In the genomic region with DNA sequence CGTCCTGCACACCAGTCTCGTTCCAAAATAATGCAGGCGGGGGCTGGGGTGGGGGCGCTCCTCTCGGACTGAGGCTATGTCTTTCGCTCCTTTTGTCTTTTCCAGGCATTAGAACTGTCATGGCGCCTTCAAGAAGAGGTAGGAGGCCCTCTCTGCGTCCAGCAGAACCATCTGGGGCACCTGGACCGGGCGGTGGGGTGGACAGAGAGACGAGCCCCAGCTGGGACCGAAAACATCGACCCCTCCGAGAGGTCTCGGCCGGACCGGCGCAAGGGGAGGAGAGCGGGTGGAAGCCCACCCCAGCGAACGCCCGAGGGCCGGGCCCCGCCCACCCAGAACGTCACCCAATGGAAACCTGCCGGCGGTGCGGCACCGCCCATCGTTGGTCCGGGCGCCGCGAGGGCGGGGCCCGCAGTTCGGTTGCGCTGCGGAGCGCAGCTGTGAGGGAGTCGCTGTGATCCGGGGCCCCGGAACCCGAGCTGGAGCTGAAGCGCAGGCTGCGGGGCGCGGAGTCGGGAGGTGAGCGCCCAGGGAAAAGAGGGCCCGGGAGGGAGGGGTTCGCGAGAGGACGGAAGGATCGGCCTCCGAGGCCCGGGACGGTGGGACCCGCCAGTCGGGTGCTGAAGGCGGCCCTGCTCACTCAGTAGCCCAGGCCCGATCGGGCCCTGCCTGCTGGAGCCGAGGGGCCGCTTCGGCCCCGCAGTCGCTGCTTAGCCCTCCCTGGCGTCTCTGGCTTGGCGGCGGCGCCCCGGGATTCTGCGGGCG, we compare ENCODE assay signal across 8 cellular contexts. TPM values are rescaled to one million over a fixed set of nuclear protein-coding genes. Genes with fewer than 3 reads are reported as not detected.
DNase-seq lines count a peak whose midpoint lies in the region; ATAC-seq, FAIRE-seq and TF ChIP-seq lines count a peak whose summit lies in the region.

A gene (plus strand): TSS at position 419 of the 765 bp plus-strand sequence. CDS start 4,643 bp downstream, outside the sequence.

- FAIRE-seq in small intestine (lab: Jason Lieb, UNC): no peak

- WGBS in mammary epithelial cell (ENCODE audit: low coverage, missing lambda C conversion rate): 0% methylated on average over 9 of the region's 75 CpGs
- WGBS in small intestine, 3 donors: 0% methylated on average over 50 to 75 of the region's 75 CpGs

- peak within 1 kb of the TSS; percentile 94 for H2AFZ ChIP-seq in mammary epithelial cell (ENCODE audit: low read depth, low read length)

- peak within 1 kb of the TSS; percentile 95 for H3K9ac ChIP-seq in mammary epithelial cell (ENCODE audit: insufficient read depth, low read length)

- intact Hi-C loops in mammary epithelial cell (cut with micrococcal nuclease): loop anchor here (1.0 to 2.0 kb wide), 4 partner anchors 20 to 234 kb away; a partner anchor contains a TSS

- in situ Hi-C loops in mammary epithelial cell (cut with MboI; ENCODE audit: low sequenced_read_pairs in 2 of 2): loop anchor here in 1 of 2 donors (25.0 kb wide), 1 partner anchor 209 kb away; a partner anchor contains a TSS

- H3K4me1 ChIP-seq in mammary epithelial cell (ENCODE audit: insufficient read depth, low read length) (peaks cover 14% of the 10 kb centered on the region), small intestine (ENCODE audit: control insufficient read depth in 2 of 2, insufficient read depth in 1 of 2, low read depth in 1 of 2, low read length in 1 of 2) (peaks cover 1 to 9% of the 10 kb centered on the region in 2 donors)

- POLR2A ChIA-PET in AG04450 (lab: Yijun Ruan, JAX): interaction anchor here (0.6 to 3.6 kb wide), 14 partner anchors 13 to 235 kb away, joined by 3 to 43 read pairs (median 5); a partner anchor contains a TSS

- dilution Hi-C loops in mammary epithelial cell (cut with HindIII; ENCODE audit: low sequenced_read_pairs): no loop called here

- H4K20me1 ChIP-seq in mammary epithelial cell (ENCODE audit: insufficient read depth, low read length): no peaks in the 10 kb centered on the region

- H3K79me2 ChIP-seq in mammary epithelial cell (ENCODE audit: insufficient read depth, low read length): peaks cover 44% of the 10 kb centered on the region

- H3K9me3 ChIP-seq in AG04450 (ENCODE audit: control insufficient read depth, insufficient read depth, low read length) (no peaks in the 10 kb centered on the region; the same call in 1 of the 2 replicates), mammary epithelial cell (replicated peaks; ENCODE audit: insufficient read depth, low read length) (no peaks in the 10 kb centered on the region), small intestine (ENCODE audit: control insufficient read depth, low read depth) (no peaks in the 10 kb centered on the region)

- H3K27ac ChIP-seq in AG04450 (ENCODE audit: low read depth, low read length) (peak within 1 kb of the TSS; percentile 89), mammary epithelial cell (ENCODE audit: insufficient read depth, low read depth, low read length) (peak within 1 kb of the TSS; percentile 86), small intestine (ENCODE audit: low read depth in 1 of 2, low read length in 1 of 2) (peak within 1 kb of the TSS; percentile 92 to 99)

- BruUV-seq in mammary epithelial cell (replicated peaks; lab: Mats Ljungman, UMichigan): no TSS peak

- DNase-seq in AG04450 (ENCODE audit: low read depth, low spot score) (peak; percentile 68), NCI-H2227 treated with DMSO at 0.1 percent for 48 hours (lab: John Stamatoyannopoulos, UW) (peak; percentile 93), mammary epithelial cell (peak; percentile 89), iPS-NIHi11 (ENCODE audit: low spot score) (peak; percentile 95), small intestine (peak; percentile 93)

- H3K4me3 ChIP-seq in AG04450 (ENCODE audit: low read depth, low read length): peak within 1 kb of the TSS; percentile 80
- peak within 1 kb of the TSS; percentile 89 for H3K4me3 ChIP-seq in WI38 (ENCODE audit: low read depth, low read length)
- H3K4me3 ChIP-seq in mammary epithelial cell (replicated peaks in 1 of 3; ENCODE audit: insufficient read depth in 1 of 3, low read depth in 2 of 3, low read length in 3 of 3): peak within 1 kb of the TSS; percentile 86 to 100 (median 92)
- H3K4me3 ChIP-seq in small intestine (ENCODE audit: low read depth in 1 of 2, low read length in 2 of 2): peak within 1 kb of the TSS; percentile 78 to 99

- H3K27me3 ChIP-seq in AG04450 (ENCODE audit: control insufficient read depth, insufficient read depth, low read length) (no peaks in the 10 kb centered on the region), mammary epithelial cell (ENCODE audit: insufficient read depth, low read length) (no peaks in the 10 kb centered on the region), small intestine (ENCODE audit: control insufficient read depth in 2 of 2, insufficient read depth in 2 of 2, low read length in 2 of 2) (no peaks in the 10 kb centered on the region)

- CTCF ChIA-PET in AG04450 (lab: Charles Lee): interaction anchor here (0.9 to 1.3 kb wide), 4 partner anchors 21 to 255 kb away, joined by 3 to 5 read pairs (median 4); no protein-coding TSS in a partner anchor
- CTCF ChIA-PET in mammary epithelial cell (lab: Charles Lee; ENCODE audit: low non-redundant PET): interaction anchor here (0.6 to 0.9 kb wide), 2 partner anchors 19 to 381 kb away, joined by 3 read pairs; a partner anchor contains a TSS

- H3K4me2 ChIP-seq in mammary epithelial cell (ENCODE audit: insufficient read depth, low read depth, low read length): peak within 1 kb of the TSS; percentile 89

- H3K36me3 ChIP-seq in mammary epithelial cell (ENCODE audit: insufficient read depth, low read length) (peaks cover 3% of the 10 kb centered on the region), small intestine (ENCODE audit: control insufficient read depth in 2 of 2, insufficient read depth in 2 of 2, low read length in 2 of 2) (peaks cover 2 to 3% of the 10 kb centered on the region in 2 donors)

- TF ChIP-seq CTCF in AG04450 (IDR thresholded peaks at IDR 0.05; ENCODE audit: low read depth, low read length): no peak
- no peak for TF ChIP-seq CTCF in WI38 (IDR thresholded peaks at IDR 0.05; ENCODE audit: low read depth, low read length)
- TF ChIP-seq CTCF in mammary epithelial cell (conservative IDR thresholded peaks at IDR 0.05 in 1 of 2, IDR thresholded peaks at IDR 0.05 in 1 of 2; ENCODE audit: extremely low read depth in 1 of 2, insufficient read depth in 1 of 2, low read depth in 1 of 2, low read length in 2 of 2): peak in 1 of 2 donors; percentile 5

- ATAC-seq in GM18873 (IDR thresholded peaks at IDR 0.05; ENCODE audit: low FRiP score, unreplicated experiment) (peak; percentile 66), HG03135 (IDR thresholded peaks at IDR 0.05; ENCODE audit: unreplicated experiment) (peak; percentile 92)

RNA-seq across cellular contexts. Expression of the gene that starts here (rescaled TPM):
- polyA plus RNA-seq in AG04450 (2011; rRNA removed): 181 and 182 TPM in 2 replicates
- 136 and 154 TPM in 2 replicates for polyA minus RNA-seq in AG04450 (2011; rRNA and poly(A)+ RNA removed)
- 10 to 100 TPM; 92.9 to 93.4 TPM for total RNA-seq in mammary epithelial cell
- 128 TPM for polyA plus RNA-seq in mammary epithelial cell
- 174 TPM for polyA minus RNA-seq in mammary epithelial cell
- polyA plus RNA-seq in small intestine: 10 to 100 TPM; 51.4 to 84.8 (median 83.9) TPM

Comparison
In these comparisons a context has a peak if more than half of its experiments do, and no peak if none do; other contexts are left out.
1. Peak in every context shown above with its lines: DNase-seq, ATAC-seq, H3K4me3 ChIP-seq and H3K27ac ChIP-seq.